1 cellular context compared by ENCODE assay signal in genomic region chr5:38557792-38558191, GRCh38.
TF ChIP-seq lines count a peak whose summit lies in the region.

No MANE protein-coding gene starts in this region.

TF ChIP-seq in neural cell, 6 proteins besides CTCF, POLR2A, EP300 and RAD21 (continued from another document):
- TF ChIP-seq REST (IDR thresholded peaks at IDR 0.05; ENCODE audit: borderline replicate concordance) (no peak), POLR2AphosphoS5 (IDR thresholded peaks at IDR 0.05) (no peak), MXI1 (conservative IDR thresholded peaks at IDR 0.05; ENCODE audit: poor library complexity, severe bottlenecking) (no peak)
